ENCODE assay signal across 8 cellular contexts in genomic region chr20:44187763-44188709, GRCh38. TPM values are rescaled to one million over a fixed set of nuclear protein-coding genes. Genes with fewer than 3 reads are reported as not detected.
DNase-seq lines count a peak whose midpoint lies in the region; ATAC-seq, FAIRE-seq and TF ChIP-seq lines count a peak whose summit lies in the region.

No MANE protein-coding gene starts in this region.

- H3K4me1 Mint-ChIP-seq in WTC11: peaks cover 9% of the 10 kb centered on the region

- POLR2A ChIA-PET in WTC11 (lab: Charles Lee): interaction anchor here (0.8 to 1.6 kb wide), 5 partner anchors 16 to 71 kb away, joined by 3 to 4 read pairs (median 3); no protein-coding TSS in a partner anchor

- H3K9me3 ChIP-seq in right atrium auricular region: no peaks in the 10 kb centered on the region

- ATAC-seq in WTC11 (peak; percentile 32), GM21737 (IDR thresholded peaks at IDR 0.05; ENCODE audit: unreplicated experiment) (no peak), GM21515 (IDR thresholded peaks at IDR 0.05; ENCODE audit: unreplicated experiment) (no peak)

- TF ChIP-seq POLR2A in GM12891 (IDR thresholded peaks at IDR 0.05; ENCODE audit: low read depth, low read length): no peak

- H3K36me3 Mint-ChIP-seq in WTC11: no peaks in the 10 kb centered on the region

- peaks cover 15% of the 10 kb centered on the region for H3K36me3 ChIP-seq in right atrium auricular region

- no peak overlapping the region for H3K27ac Mint-ChIP-seq in WTC11

- CTCF ChIA-PET in WTC11 (lab: Charles Lee): interaction anchor here (0.6 to 6.8 kb wide), 16 partner anchors 27 to 908 kb away, joined by 3 to 368 read pairs (median 4); no protein-coding TSS in a partner anchor

- FAIRE-seq in GM12891 (lab: Jason Lieb, UNC): no peak

- H3K27me3 ChIP-seq in right atrium auricular region: no peaks in the 10 kb centered on the region

- H3K27me3 Mint-ChIP-seq in WTC11 (ENCODE audit: low read depth): no peaks in the 10 kb centered on the region; the same call in none of the 2 replicates

- H3K4me3 Mint-ChIP-seq in WTC11: peak overlapping the region; percentile 71

- peaks cover 0 to 44% of the 10 kb centered on the region in 2 donors for H3K4me1 ChIP-seq in right atrium auricular region

- DNase-seq in H4 (ENCODE audit: low spot score) (peak; percentile 30), WTC11 (ENCODE audit: low spot score) (no peak), right atrium auricular region (ENCODE audit: low spot score) (peak; percentile 58), skeletal muscle cell (ENCODE audit: low read depth) (no peak), GM12891 (ENCODE audit: insufficient read length, low spot score) (no peak), GOT3 (lab: John Stamatoyannopoulos, UW) (no peak)

- TF ChIP-seq CTCF in WTC11 (IDR thresholded peaks at IDR 0.05) (no peak), right atrium auricular region (IDR thresholded peaks at IDR 0.05) (no peak)

- no peaks in the 10 kb centered on the region for H3K9me3 Mint-ChIP-seq in WTC11

- H3K27ac ChIP-seq in right atrium auricular region: peak overlapping the region; percentile 89 to 97

- peak overlapping the region; percentile 67 to 79 for H3K4me3 ChIP-seq in right atrium auricular region
- peak overlapping the region; percentile 40 for H3K4me3 ChIP-seq in skeletal muscle cell (ENCODE audit: low read depth, low read length)

TF ChIP-seq in WTC11, 78 proteins besides CTCF, POLR2A, EP300 and RAD21 (continues in another document):
- TF ChIP-seq ZNF317 (CRISPR knock-in tag; IDR thresholded peaks at IDR 0.05; ENCODE audit: borderline replicate concordance, low read depth) (no peak), TEAD1 (CRISPR knock-in tag; IDR thresholded peaks at IDR 0.05) (no peak), NR2C2 (CRISPR knock-in tag; IDR thresholded peaks at IDR 0.05) (no peak), NFATC4 (CRISPR knock-in tag; IDR thresholded peaks at IDR 0.05) (no peak), JUN (CRISPR knock-in tag; IDR thresholded peaks at IDR 0.05) (no peak), NFYB (CRISPR knock-in tag; conservative IDR thresholded peaks at IDR 0.05; ENCODE audit: low read depth) (no peak), CREM (CRISPR knock-in tag; IDR thresholded peaks at IDR 0.05) (no peak), GABPB1 (CRISPR knock-in tag; IDR thresholded peaks at IDR 0.05) (no peak)
- TF ChIP-seq, protein P1, sequence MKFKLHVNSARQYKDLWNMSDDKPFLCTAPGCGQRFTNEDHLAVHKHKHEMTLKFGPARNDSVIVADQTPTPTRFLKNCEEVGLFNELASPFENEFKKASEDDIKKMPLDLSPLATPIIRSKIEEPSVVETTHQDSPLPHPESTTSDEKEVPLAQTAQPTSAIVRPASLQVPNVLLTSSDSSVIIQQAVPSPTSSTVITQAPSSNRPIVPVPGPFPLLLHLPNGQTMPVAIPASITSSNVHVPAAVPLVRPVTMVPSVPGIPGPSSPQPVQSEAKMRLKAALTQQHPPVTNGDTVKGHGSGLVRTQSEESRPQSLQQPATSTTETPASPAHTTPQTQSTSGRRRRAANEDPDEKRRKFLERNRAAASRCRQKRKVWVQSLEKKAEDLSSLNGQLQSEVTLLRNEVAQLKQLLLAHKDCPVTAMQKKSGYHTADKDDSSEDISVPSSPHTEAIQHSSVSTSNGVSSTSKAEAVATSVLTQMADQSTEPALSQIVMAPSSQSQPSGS (CRISPR knock-in tag; IDR thresholded peaks at IDR 0.05; ENCODE audit: borderline replicate concordance, low read depth): no peak

TF ChIP-seq in GM12891, 5 proteins besides CTCF, POLR2A, EP300 and RAD21:
- no peak for TF ChIP-seq POU2F2 (IDR thresholded peaks at IDR 0.05; ENCODE audit: low read depth, low read length)
- TF ChIP-seq TAF1 (IDR thresholded peaks at IDR 0.05; ENCODE audit: low read depth, low read length): no peak
- TF ChIP-seq SPI1 (IDR thresholded peaks at IDR 0.05; ENCODE audit: low read depth, low read length): no peak
- no peak for TF ChIP-seq POLR2AphosphoS5 (IDR thresholded peaks at IDR 0.05; ENCODE audit: low read depth, low read length)
- TF ChIP-seq PAX5 (IDR thresholded peaks at IDR 0.05; ENCODE audit: insufficient read depth, low read length, severe bottlenecking): no peak

RNA-seq across cellular contexts. Expression of gene JPH2, which starts 1.0 kb away (rescaled TPM):
- total RNA-seq in H4 (2014; rRNA removed; shearing (Covaris generic)): 0.15 TPM in 1 of 2 replicates, not detected in the other
- total RNA-seq in WTC11 (2021) (0.81 to 1.1 TPM (median 0.94 TPM) in 3 replicates), right atrium auricular region (100 to 1,000 TPM; 131 to 168 TPM)
- polyA plus RNA-seq in GM12891 (2012; ENCODE audit: low read depth, missing spikeins): 0.06 TPM

RNA-seq across cellular contexts. Expression of gene OSER1, which starts 22.5 kb away (rescaled TPM):
- 57.7 and 76.0 TPM in 2 replicates for total RNA-seq in H4 (2014; rRNA removed; shearing (Covaris generic))
- total RNA-seq in WTC11 (2021): 21.4 to 24.3 TPM (median 21.8 TPM) in 3 replicates
- total RNA-seq in right atrium auricular region: 10 to 100 TPM; 30.8 to 31.1 TPM
- polyA plus RNA-seq in GM12891 (2012; ENCODE audit: low read depth, missing spikeins): 24.7 TPM

RNA-seq across cellular contexts. Expression of gene GDAP1L1, which starts 59.1 kb away (rescaled TPM):
- total RNA-seq in H4 (2014; rRNA removed; shearing (Covaris generic)): 0.08 TPM in 1 of 2 replicates, not detected in the other
- total RNA-seq in WTC11 (2021): 7.5 to 10.3 TPM (median 8.8 TPM) in 3 replicates
- total RNA-seq in right atrium auricular region: 1 to 10 TPM in 1 of 2 donors, not detected in 1; 1.2 TPM
- 0.33 TPM for polyA plus RNA-seq in GM12891 (2012; ENCODE audit: low read depth, missing spikeins)

Comparison
In these comparisons a context has a peak if more than half of its experiments do, and no peak if none do; other contexts are left out.
1. DNase-seq: peak in H4 (single experiment) and right atrium auricular region (single experiment); none in WTC11 (single experiment), skeletal muscle cell (single experiment), GM12891 (single experiment) and GOT3 (single experiment).
2. RNA of gene JPH2, which starts 1.0 kb away (total RNA-seq): 131 to 168 TPM in right atrium auricular region; 0.81 to 1.1 TPM in WTC11 and 0.15 TPM in H4; every median in the first group is over 10 times any median in the second.